ENCODE assay signal across 3 cellular contexts in genomic region chr5:123094919-123095693, GRCh38.
TF ChIP-seq lines count a peak whose summit lies in the region.

No MANE protein-coding gene starts in this region.

TF ChIP-seq in SK-N-SH, 30 proteins besides CTCF, POLR2A, EP300 and RAD21:
- TF ChIP-seq GATA2 (CRISPR knock-in tag; IDR thresholded peaks at IDR 0.05) (no peak), TAF1 (IDR thresholded peaks at IDR 0.05; ENCODE audit: borderline replicate concordance, low read depth, low read length) (no peak), CHD2 (IDR thresholded peaks at IDR 0.05; ENCODE audit: low read length, partially characterized antibody) (no peak), ELF1 (IDR thresholded peaks at IDR 0.05) (no peak), YY1 (IDR thresholded peaks at IDR 0.05; ENCODE audit: low read depth) (no peak), POLR2AphosphoS5 (IDR thresholded peaks at IDR 0.05; ENCODE audit: low read depth, low read length) (no peak), SMC3 (IDR thresholded peaks at IDR 0.05; ENCODE audit: low read depth, low read length) (no peak), TEAD4 (IDR thresholded peaks at IDR 0.05; ENCODE audit: borderline replicate concordance, insufficient read depth) (no peak), TCF12 (IDR thresholded peaks at IDR 0.05) (no peak), RCOR1 (IDR thresholded peaks at IDR 0.05; ENCODE audit: low read length) (no peak), GABPA (IDR thresholded peaks at IDR 0.05; ENCODE audit: low read depth) (no peak), FOXJ3 (CRISPR knock-in tag; IDR thresholded peaks at IDR 0.05) (no peak), JUND (IDR thresholded peaks at IDR 0.05) (no peak), EZH2phosphoT487 (IDR thresholded peaks at IDR 0.05; ENCODE audit: borderline replicate concordance, low read depth) (no peak)
- TF ChIP-seq, protein P1, sequence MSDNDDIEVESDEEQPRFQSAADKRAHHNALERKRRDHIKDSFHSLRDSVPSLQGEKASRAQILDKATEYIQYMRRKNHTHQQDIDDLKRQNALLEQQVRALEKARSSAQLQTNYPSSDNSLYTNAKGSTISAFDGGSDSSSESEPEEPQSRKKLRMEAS (IDR thresholded peaks at IDR 0.05; ENCODE audit: low read depth), result no peak
- TF ChIP-seq, protein P2, sequence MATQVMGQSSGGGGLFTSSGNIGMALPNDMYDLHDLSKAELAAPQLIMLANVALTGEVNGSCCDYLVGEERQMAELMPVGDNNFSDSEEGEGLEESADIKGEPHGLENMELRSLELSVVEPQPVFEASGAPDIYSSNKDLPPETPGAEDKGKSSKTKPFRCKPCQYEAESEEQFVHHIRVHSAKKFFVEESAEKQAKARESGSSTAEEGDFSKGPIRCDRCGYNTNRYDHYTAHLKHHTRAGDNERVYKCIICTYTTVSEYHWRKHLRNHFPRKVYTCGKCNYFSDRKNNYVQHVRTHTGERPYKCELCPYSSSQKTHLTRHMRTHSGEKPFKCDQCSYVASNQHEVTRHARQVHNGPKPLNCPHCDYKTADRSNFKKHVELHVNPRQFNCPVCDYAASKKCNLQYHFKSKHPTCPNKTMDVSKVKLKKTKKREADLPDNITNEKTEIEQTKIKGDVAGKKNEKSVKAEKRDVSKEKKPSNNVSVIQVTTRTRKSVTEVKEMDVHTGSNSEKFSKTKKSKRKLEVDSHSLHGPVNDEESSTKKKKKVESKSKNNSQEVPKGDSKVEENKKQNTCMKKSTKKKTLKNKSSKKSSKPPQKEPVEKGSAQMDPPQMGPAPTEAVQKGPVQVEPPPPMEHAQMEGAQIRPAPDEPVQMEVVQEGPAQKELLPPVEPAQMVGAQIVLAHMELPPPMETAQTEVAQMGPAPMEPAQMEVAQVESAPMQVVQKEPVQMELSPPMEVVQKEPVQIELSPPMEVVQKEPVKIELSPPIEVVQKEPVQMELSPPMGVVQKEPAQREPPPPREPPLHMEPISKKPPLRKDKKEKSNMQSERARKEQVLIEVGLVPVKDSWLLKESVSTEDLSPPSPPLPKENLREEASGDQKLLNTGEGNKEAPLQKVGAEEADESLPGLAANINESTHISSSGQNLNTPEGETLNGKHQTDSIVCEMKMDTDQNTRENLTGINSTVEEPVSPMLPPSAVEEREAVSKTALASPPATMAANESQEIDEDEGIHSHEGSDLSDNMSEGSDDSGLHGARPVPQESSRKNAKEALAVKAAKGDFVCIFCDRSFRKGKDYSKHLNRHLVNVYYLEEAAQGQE (IDR thresholded peaks at IDR 0.05; ENCODE audit: low read depth, low read length), result no peak
- TF ChIP-seq, protein P3, sequence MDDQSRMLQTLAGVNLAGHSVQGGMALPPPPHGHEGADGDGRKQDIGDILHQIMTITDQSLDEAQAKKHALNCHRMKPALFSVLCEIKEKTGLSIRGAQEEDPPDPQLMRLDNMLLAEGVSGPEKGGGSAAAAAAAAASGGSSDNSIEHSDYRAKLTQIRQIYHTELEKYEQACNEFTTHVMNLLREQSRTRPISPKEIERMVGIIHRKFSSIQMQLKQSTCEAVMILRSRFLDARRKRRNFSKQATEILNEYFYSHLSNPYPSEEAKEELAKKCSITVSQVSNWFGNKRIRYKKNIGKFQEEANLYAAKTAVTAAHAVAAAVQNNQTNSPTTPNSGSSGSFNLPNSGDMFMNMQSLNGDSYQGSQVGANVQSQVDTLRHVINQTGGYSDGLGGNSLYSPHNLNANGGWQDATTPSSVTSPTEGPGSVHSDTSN (IDR thresholded peaks at IDR 0.05), result no peak
TF ChIP-seq in SK-N-SH: peak in this region for 0.

TF ChIP-seq in SK-N-SH treated with all-trans-retinoic acid at 6 μM for 48 hours, 23 proteins besides CTCF, POLR2A, EP300 and RAD21 (continues in another document):
- no peak for TF ChIP-seq CSDC2 (CRISPR knock-in tag; IDR thresholded peaks at IDR 0.05)
- TF ChIP-seq ZNF565 (CRISPR knock-in tag; conservative IDR thresholded peaks at IDR 0.05; ENCODE audit: low read depth), result no peak
- no peak for TF ChIP-seq TOX (CRISPR knock-in tag; IDR thresholded peaks at IDR 0.05; ENCODE audit: borderline replicate concordance)
- TF ChIP-seq, protein P4, sequence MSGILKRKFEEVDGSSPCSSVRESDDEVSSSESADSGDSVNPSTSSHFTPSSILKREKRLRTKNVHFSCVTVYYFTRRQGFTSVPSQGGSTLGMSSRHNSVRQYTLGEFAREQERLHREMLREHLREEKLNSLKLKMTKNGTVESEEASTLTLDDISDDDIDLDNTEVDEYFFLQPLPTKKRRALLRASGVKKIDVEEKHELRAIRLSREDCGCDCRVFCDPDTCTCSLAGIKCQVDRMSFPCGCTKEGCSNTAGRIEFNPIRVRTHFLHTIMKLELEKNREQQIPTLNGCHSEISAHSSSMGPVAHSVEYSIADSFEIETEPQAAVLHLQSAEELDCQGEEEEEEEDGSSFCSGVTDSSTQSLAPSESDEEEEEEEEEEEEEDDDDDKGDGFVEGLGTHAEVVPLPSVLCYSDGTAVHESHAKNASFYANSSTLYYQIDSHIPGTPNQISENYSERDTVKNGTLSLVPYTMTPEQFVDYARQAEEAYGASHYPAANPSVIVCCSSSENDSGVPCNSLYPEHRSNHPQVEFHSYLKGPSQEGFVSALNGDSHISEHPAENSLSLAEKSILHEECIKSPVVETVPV (CRISPR knock-in tag; IDR thresholded peaks at IDR 0.05), result no peak
- TF ChIP-seq SNAI2 (CRISPR knock-in tag; IDR thresholded peaks at IDR 0.05), result no peak
- no peak for TF ChIP-seq ZFP3 (CRISPR knock-in tag; IDR thresholded peaks at IDR 0.05)
- TF ChIP-seq, protein P5, sequence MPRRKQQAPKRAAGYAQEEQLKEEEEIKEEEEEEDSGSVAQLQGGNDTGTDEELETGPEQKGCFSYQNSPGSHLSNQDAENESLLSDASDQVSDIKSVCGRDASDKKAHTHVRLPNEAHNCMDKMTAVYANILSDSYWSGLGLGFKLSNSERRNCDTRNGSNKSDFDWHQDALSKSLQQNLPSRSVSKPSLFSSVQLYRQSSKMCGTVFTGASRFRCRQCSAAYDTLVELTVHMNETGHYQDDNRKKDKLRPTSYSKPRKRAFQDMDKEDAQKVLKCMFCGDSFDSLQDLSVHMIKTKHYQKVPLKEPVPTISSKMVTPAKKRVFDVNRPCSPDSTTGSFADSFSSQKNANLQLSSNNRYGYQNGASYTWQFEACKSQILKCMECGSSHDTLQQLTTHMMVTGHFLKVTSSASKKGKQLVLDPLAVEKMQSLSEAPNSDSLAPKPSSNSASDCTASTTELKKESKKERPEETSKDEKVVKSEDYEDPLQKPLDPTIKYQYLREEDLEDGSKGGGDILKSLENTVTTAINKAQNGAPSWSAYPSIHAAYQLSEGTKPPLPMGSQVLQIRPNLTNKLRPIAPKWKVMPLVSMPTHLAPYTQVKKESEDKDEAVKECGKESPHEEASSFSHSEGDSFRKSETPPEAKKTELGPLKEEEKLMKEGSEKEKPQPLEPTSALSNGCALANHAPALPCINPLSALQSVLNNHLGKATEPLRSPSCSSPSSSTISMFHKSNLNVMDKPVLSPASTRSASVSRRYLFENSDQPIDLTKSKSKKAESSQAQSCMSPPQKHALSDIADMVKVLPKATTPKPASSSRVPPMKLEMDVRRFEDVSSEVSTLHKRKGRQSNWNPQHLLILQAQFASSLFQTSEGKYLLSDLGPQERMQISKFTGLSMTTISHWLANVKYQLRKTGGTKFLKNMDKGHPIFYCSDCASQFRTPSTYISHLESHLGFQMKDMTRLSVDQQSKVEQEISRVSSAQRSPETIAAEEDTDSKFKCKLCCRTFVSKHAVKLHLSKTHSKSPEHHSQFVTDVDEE (CRISPR knock-in tag; IDR thresholded peaks at IDR 0.05), result no peak
- TF ChIP-seq BACH2 (CRISPR knock-in tag; IDR thresholded peaks at IDR 0.05; ENCODE audit: borderline replicate concordance), result no peak
- TF ChIP-seq GLIS3 (CRISPR knock-in tag; IDR thresholded peaks at IDR 0.05), result no peak
- no peak for TF ChIP-seq ZFP30 (CRISPR knock-in tag; IDR thresholded peaks at IDR 0.05)
- TF ChIP-seq ZNF70 (CRISPR knock-in tag; IDR thresholded peaks at IDR 0.05), result no peak
- no peak for TF ChIP-seq PPARA (CRISPR knock-in tag; IDR thresholded peaks at IDR 0.05; ENCODE audit: borderline replicate concordance)
- TF ChIP-seq, protein P6, sequence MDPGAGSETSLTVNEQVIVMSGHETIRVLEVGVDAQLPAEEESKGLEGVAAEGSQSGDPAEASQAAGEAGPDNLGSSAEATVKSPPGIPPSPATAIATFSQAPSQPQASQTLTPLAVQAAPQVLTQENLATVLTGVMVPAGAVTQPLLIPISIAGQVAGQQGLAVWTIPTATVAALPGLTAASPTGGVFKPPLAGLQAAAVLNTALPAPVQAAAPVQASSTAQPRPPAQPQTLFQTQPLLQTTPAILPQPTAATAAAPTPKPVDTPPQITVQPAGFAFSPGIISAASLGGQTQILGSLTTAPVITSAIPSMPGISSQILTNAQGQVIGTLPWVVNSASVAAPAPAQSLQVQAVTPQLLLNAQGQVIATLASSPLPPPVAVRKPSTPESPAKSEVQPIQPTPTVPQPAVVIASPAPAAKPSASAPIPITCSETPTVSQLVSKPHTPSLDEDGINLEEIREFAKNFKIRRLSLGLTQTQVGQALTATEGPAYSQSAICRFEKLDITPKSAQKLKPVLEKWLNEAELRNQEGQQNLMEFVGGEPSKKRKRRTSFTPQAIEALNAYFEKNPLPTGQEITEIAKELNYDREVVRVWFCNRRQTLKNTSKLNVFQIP (CRISPR knock-in tag; IDR thresholded peaks at IDR 0.05; ENCODE audit: borderline replicate concordance, low read depth), result no peak
- TF ChIP-seq TCF4 (CRISPR knock-in tag; IDR thresholded peaks at IDR 0.05; ENCODE audit: borderline replicate concordance), result no peak

TF ChIP-seq in H1, 55 proteins besides CTCF, POLR2A, EP300 and RAD21 (continues in another document):
- TF ChIP-seq MAFK (IDR thresholded peaks at IDR 0.05; ENCODE audit: low read depth, low read length) (no peak), BACH1 (IDR thresholded peaks at IDR 0.05; ENCODE audit: low read length) (peak; percentile 32; the same call in 1 of the 2 replicates), RNF2 (IDR thresholded peaks at IDR 0.05; ENCODE audit: borderline replicate concordance, low read depth, low read length, missing control alignments, poor library complexity, severe bottlenecking) (peak; percentile 62), SUZ12 (IDR thresholded peaks at IDR 0.05; ENCODE audit: low read length) (no peak; the same call in 1 of the 2 replicates), CTBP2 (IDR thresholded peaks at IDR 0.05; ENCODE audit: borderline replicate concordance, insufficient read depth, insufficient read length, low read length) (peak; percentile 74), SIRT6 (IDR thresholded peaks at IDR 0.05; ENCODE audit: low read length) (no peak), HDAC2 (IDR thresholded peaks at IDR 0.05; ENCODE audit: borderline replicate concordance in 1 of 2, low read depth in 2 of 2, low read length in 2 of 2) (0 out of 4 replicates have a peak, but pooled peaks of 1 of the 2 experiments have one; percentile 26), SP4 (IDR thresholded peaks at IDR 0.05; ENCODE audit: low read length) (no peak), JUN (IDR thresholded peaks at IDR 0.05; ENCODE audit: low read depth, low read length) (no peak), BRCA1 (IDR thresholded peaks at IDR 0.05; ENCODE audit: low read depth, low read length) (no peak), NANOG (IDR thresholded peaks at IDR 0.05; ENCODE audit: insufficient read depth, low read depth, low read length, poor library complexity, severe bottlenecking) (no peak), CBX5 (IDR thresholded peaks at IDR 0.05; ENCODE audit: low read depth, low read length) (no peak), TBP (IDR thresholded peaks at IDR 0.05; ENCODE audit: low read depth, low read length) (no peak), SIN3A (conservative IDR thresholded peaks at IDR 0.05 in 1 of 2, IDR thresholded peaks at IDR 0.05 in 1 of 2; ENCODE audit: low read depth in 1 of 2, low read length in 2 of 2) (no peak), TEAD4 (IDR thresholded peaks at IDR 0.05; ENCODE audit: low read depth, low read length) (no peak), EZH2 (IDR thresholded peaks at IDR 0.05; ENCODE audit: low read depth, low read length, severe bottlenecking) (peak; percentile 32), CHD1 (IDR thresholded peaks at IDR 0.05; ENCODE audit: low read depth, low read length) (no peak), CREB1 (IDR thresholded peaks at IDR 0.05) (no peak), GTF2F1 (IDR thresholded peaks at IDR 0.05; ENCODE audit: borderline replicate concordance, low read depth, low read length) (no peak), SP1 (IDR thresholded peaks at IDR 0.05; ENCODE audit: low read depth, low read length) (no peak), KDM4A (IDR thresholded peaks at IDR 0.05; ENCODE audit: low read depth, low read length, severe bottlenecking) (no peak), ZNF274 (IDR thresholded peaks at IDR 0.05; ENCODE audit: borderline replicate concordance, extremely low read depth, low read length) (no peak), TCF12 (IDR thresholded peaks at IDR 0.05; ENCODE audit: low read depth, low read length) (no peak), KDM1A (IDR thresholded peaks at IDR 0.05; ENCODE audit: borderline replicate concordance, low read length) (no peak), FOSL1 (IDR thresholded peaks at IDR 0.05; ENCODE audit: insufficient read depth, low read depth, low read length) (no peak), SIX5 (IDR thresholded peaks at IDR 0.05; ENCODE audit: low read depth, low read length) (no peak), PHF8 (conservative IDR thresholded peaks at IDR 0.05; ENCODE audit: low read depth, low read length) (no peak), ATF2 (IDR thresholded peaks at IDR 0.05; ENCODE audit: low read length) (no peak), JUND (IDR thresholded peaks at IDR 0.05; ENCODE audit: low read length) (no peak), ASH2L (IDR thresholded peaks at IDR 0.05; ENCODE audit: low read length) (no peak), HDAC6 (IDR thresholded peaks at IDR 0.05; ENCODE audit: low read depth, low read length) (no peak), BCL11A (IDR thresholded peaks at IDR 0.05; ENCODE audit: low read depth in 2 of 2, low read length in 2 of 2) (no peak), POU5F1 (IDR thresholded peaks at IDR 0.05; ENCODE audit: low read depth, low read length) (no peak)
- TF ChIP-seq, protein P7, sequence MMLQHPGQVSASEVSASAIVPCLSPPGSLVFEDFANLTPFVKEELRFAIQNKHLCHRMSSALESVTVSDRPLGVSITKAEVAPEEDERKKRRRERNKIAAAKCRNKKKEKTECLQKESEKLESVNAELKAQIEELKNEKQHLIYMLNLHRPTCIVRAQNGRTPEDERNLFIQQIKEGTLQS (IDR thresholded peaks at IDR 0.05; ENCODE audit: insufficient read depth, low read depth, low read length), result no peak
- TF ChIP-seq, protein P1 (IDR thresholded peaks at IDR 0.05), result 0 out of 2 replicates have a peak, but pooled peaks have one; percentile 11
- TF ChIP-seq, protein P8, sequence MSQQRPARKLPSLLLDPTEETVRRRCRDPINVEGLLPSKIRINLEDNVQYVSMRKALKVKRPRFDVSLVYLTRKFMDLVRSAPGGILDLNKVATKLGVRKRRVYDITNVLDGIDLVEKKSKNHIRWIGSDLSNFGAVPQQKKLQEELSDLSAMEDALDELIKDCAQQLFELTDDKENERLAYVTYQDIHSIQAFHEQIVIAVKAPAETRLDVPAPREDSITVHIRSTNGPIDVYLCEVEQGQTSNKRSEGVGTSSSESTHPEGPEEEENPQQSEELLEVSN (IDR thresholded peaks at IDR 0.05), result 0 out of 2 replicates have a peak, but pooled peaks have one; percentile 5
